25 cellular contexts compared by ENCODE assay signal in the genomic region with DNA sequence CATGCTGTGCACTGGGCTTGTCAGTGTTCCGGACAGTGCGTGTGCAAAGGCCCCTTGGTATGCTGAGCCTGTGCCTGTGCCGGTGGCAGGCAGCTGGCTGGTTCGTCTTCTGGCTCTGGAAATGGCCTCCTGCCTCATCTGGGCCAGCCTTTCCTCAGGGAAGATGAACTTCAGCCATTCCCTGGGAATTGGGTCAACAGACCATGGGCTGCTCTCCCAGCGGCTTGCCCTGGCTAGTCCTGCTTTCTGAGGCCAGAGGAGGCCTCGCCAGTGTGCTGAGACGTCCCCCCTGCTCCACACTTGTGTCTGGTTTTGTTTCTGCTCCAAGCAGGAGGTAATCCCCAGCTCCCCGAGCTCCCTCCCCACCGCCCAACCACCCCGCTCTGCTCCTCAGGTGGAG. TPM values are rescaled to one million over a fixed set of nuclear protein-coding genes. Genes with fewer than 3 reads are reported as not detected.
"Had no signal": no experiment of that assay in that cellular context is flagged by ENCODE, and none has a peak within 500 bp of the region (broad histone marks: within the 10 kb centered on the region; RNA-seq: fewer than 3 reads in every experiment).

No MANE protein-coding gene starts in this region.

- H2AFZ ChIP-seq: hepatocyte, neural progenitor cell had no signal

- H3K36me3 Mint-ChIP-seq: mesothelial cell of epicardium; natural killer cell treated with Interleukin-12 subunit alpha and Interleukin-12 subunit beta and Interleukin-15 and Interleukin-18, amount 100 ng/mL, for 72 hours; neural progenitor cell; stimulated activated naive B cell treated with anti-CD40 and anti-IgM and Interleukin-4, amounts not matched to agents 10 μg/mL and 1 μg/mL and 100 μg/mL, for 72 hours had no signal

- H3K27ac Mint-ChIP-seq: mesothelial cell of epicardium; natural killer cell treated with Interleukin-12 subunit alpha and Interleukin-12 subunit beta and Interleukin-15 and Interleukin-18, amount 100 ng/mL, for 72 hours; stimulated activated naive B cell treated with anti-CD40 and anti-IgM and Interleukin-4, amounts not matched to agents 10 μg/mL and 1 μg/mL and 100 μg/mL, for 72 hours; stimulated activated naive CD8-positive, alpha-beta T cell treated with anti-CD3 and anti-CD28 coated beads, Interleukin-15, amount 100 ng/mL, for 72 hours had no signal

- H3K27me3 ChIP-seq: dorsolateral prefrontal cortex, hepatocyte, neural progenitor cell, pancreas, sigmoid colon, transverse colon had no signal

- H3K4me3 ChIP-seq: coronary artery, dorsolateral prefrontal cortex, hepatocyte, neural progenitor cell, pancreas, prostate gland, sigmoid colon, skin epidermis, thoracic aorta, transverse colon had no signal

- H3K79me2 ChIP-seq: hepatocyte had no signal

- FAIRE-seq: kidney, pancreas had no signal

- H3K4me3 Mint-ChIP-seq: mesothelial cell of epicardium; natural killer cell treated with Interleukin-12 subunit alpha and Interleukin-12 subunit beta and Interleukin-15 and Interleukin-18, amount 100 ng/mL, for 72 hours; stimulated activated naive B cell treated with anti-CD40 and anti-IgM and Interleukin-4, amounts not matched to agents 10 μg/mL and 1 μg/mL and 100 μg/mL, for 72 hours; stimulated activated naive CD8-positive, alpha-beta T cell treated with anti-CD3 and anti-CD28 coated beads, Interleukin-15, amount 100 ng/mL, for 72 hours had no signal

- H3K9me3 ChIP-seq: pancreas, prostate gland, sigmoid colon, thoracic aorta, transverse colon had no signal

- H3K4me1 ChIP-seq: neural progenitor cell, pancreas, prostate gland, sigmoid colon, transverse colon had no signal

- H3K4me2 ChIP-seq: hepatocyte, neural progenitor cell had no signal

- H3K36me3 ChIP-seq: neural progenitor cell, pancreas, prostate gland, sigmoid colon, thoracic aorta, transverse colon had no signal

- DNase-seq: dorsolateral prefrontal cortex; effector CD8-positive, alpha-beta T cell; foreskin melanocyte; kidney; left cardiac atrium; left ventricle myocardium superior; mammary epithelial cell; occipital lobe; pancreas; sigmoid colon; stimulated activated CD4-positive, alpha-beta T cell treated with anti-CD3 and anti-CD28 coated beads, Interleukin-2, amount 100 ng/mL, for 24 hours; stimulated activated CD4-positive, alpha-beta T cell treated with anti-CD3 and anti-CD28 coated beads, Interleukin-4, amount 100 ng/mL, for 4 hours; stimulated activated naive B cell treated with anti-CD40 and anti-IgM and Interleukin-4, amounts not matched to agents 10 μg/mL and 1 μg/mL and 100 μg/mL, for 72 hours; stimulated activated naive CD8-positive, alpha-beta T cell treated with anti-CD3 and anti-CD28 coated beads, Interleukin-15, amount 100 ng/mL, for 72 hours; transverse colon had no signal

- H3K27me3 Mint-ChIP-seq: stimulated activated naive CD8-positive, alpha-beta T cell treated with anti-CD3 and anti-CD28 coated beads, Interleukin-15, amount 100 ng/mL, for 72 hours had no signal

- H3K9me3 Mint-ChIP-seq: mesothelial cell of epicardium; natural killer cell treated with Interleukin-12 subunit alpha and Interleukin-12 subunit beta and Interleukin-15 and Interleukin-18, amount 100 ng/mL, for 72 hours; neural progenitor cell; stimulated activated naive B cell treated with anti-CD40 and anti-IgM and Interleukin-4, amounts not matched to agents 10 μg/mL and 1 μg/mL and 100 μg/mL, for 72 hours; stimulated activated naive CD8-positive, alpha-beta T cell treated with anti-CD3 and anti-CD28 coated beads, Interleukin-15, amount 100 ng/mL, for 72 hours had no signal

- H3K27ac ChIP-seq: coronary artery, dorsolateral prefrontal cortex, hepatocyte, neural progenitor cell, pancreas, prostate gland, sigmoid colon, skin epidermis, thoracic aorta, transverse colon had no signal

- H3K9ac ChIP-seq: neural progenitor cell had no signal

- ATAC-seq: left cardiac atrium; left ventricle myocardium superior; natural killer cell treated with Interleukin-12 subunit alpha and Interleukin-12 subunit beta and Interleukin-15 and Interleukin-18, amount 100 ng/mL, for 72 hours; pancreas; stimulated activated naive B cell treated with anti-CD40 and anti-IgM and Interleukin-4, amounts not matched to agents 10 μg/mL and 1 μg/mL and 100 μg/mL, for 72 hours; stimulated activated naive CD8-positive, alpha-beta T cell treated with anti-CD3 and anti-CD28 coated beads, Interleukin-15, amount 100 ng/mL, for 72 hours had no signal

RNA-seq across cellular contexts. Expression of a gene that starts 32.6 kb away (rescaled TPM):
- total RNA-seq: hepatocyte; left cardiac atrium; left ventricle myocardium superior; mammary epithelial cell; natural killer cell treated with Interleukin-12 subunit alpha and Interleukin-12 subunit beta and Interleukin-15 and Interleukin-18, amount 100 ng/mL, for 72 hours; occipital lobe; renal cortical epithelial cell; transverse colon; urinary bladder had no signal
- polyA plus RNA-seq: hepatocyte, mammary epithelial cell had no signal
